In genomic region chr10:45594276-45595157, GRCh38 we compare ENCODE assay signal across 1 cellular context.
A peak's percentile ranks its signal among the peaks of the same experiment; 100 is the strongest.
TF ChIP-seq lines count a peak whose summit lies in the region.

No MANE protein-coding gene starts in this region.

TF ChIP-seq in WTC11, 78 proteins besides CTCF, POLR2A, EP300 and RAD21 (continued from another document):
- TF ChIP-seq PREB (CRISPR knock-in tag; IDR thresholded peaks at IDR 0.05; ENCODE audit: borderline replicate concordance) (no peak; the same call in 1 of the 2 replicates), HMGXB4 (CRISPR knock-in tag; IDR thresholded peaks at IDR 0.05) (peak; percentile 49; the same call in 1 of the 2 replicates), E2F1 (CRISPR knock-in tag; IDR thresholded peaks at IDR 0.05) (no peak), SP1 (CRISPR knock-in tag; conservative IDR thresholded peaks at IDR 0.05) (peak; percentile 94), CREB1 (CRISPR knock-in tag; IDR thresholded peaks at IDR 0.05) (no peak), FOXP4 (CRISPR knock-in tag; IDR thresholded peaks at IDR 0.05) (peak; percentile 94), ZNF512 (CRISPR knock-in tag; IDR thresholded peaks at IDR 0.05; ENCODE audit: borderline replicate concordance) (no peak), ZBTB43 (CRISPR knock-in tag; IDR thresholded peaks at IDR 0.05) (0 out of 2 replicates have a peak, but pooled peaks have one; percentile 51), TCF7 (CRISPR knock-in tag; IDR thresholded peaks at IDR 0.05; ENCODE audit: low read depth) (0 out of 2 replicates have a peak, but pooled peaks have one; percentile 55), FOXK1 (CRISPR knock-in tag; IDR thresholded peaks at IDR 0.05) (peak; percentile 100), CREM (CRISPR knock-in tag; IDR thresholded peaks at IDR 0.05) (no peak; the same call in 1 of the 2 replicates), ZNF121 (CRISPR knock-in tag; IDR thresholded peaks at IDR 0.05) (0 out of 2 replicates have a peak, but pooled peaks have one; percentile 44), IRF2 (CRISPR knock-in tag; IDR thresholded peaks at IDR 0.05; ENCODE audit: borderline replicate concordance, low read depth) (no peak), ZNF317 (CRISPR knock-in tag; IDR thresholded peaks at IDR 0.05; ENCODE audit: borderline replicate concordance, low read depth) (no peak)
- TF ChIP-seq, protein P1, sequence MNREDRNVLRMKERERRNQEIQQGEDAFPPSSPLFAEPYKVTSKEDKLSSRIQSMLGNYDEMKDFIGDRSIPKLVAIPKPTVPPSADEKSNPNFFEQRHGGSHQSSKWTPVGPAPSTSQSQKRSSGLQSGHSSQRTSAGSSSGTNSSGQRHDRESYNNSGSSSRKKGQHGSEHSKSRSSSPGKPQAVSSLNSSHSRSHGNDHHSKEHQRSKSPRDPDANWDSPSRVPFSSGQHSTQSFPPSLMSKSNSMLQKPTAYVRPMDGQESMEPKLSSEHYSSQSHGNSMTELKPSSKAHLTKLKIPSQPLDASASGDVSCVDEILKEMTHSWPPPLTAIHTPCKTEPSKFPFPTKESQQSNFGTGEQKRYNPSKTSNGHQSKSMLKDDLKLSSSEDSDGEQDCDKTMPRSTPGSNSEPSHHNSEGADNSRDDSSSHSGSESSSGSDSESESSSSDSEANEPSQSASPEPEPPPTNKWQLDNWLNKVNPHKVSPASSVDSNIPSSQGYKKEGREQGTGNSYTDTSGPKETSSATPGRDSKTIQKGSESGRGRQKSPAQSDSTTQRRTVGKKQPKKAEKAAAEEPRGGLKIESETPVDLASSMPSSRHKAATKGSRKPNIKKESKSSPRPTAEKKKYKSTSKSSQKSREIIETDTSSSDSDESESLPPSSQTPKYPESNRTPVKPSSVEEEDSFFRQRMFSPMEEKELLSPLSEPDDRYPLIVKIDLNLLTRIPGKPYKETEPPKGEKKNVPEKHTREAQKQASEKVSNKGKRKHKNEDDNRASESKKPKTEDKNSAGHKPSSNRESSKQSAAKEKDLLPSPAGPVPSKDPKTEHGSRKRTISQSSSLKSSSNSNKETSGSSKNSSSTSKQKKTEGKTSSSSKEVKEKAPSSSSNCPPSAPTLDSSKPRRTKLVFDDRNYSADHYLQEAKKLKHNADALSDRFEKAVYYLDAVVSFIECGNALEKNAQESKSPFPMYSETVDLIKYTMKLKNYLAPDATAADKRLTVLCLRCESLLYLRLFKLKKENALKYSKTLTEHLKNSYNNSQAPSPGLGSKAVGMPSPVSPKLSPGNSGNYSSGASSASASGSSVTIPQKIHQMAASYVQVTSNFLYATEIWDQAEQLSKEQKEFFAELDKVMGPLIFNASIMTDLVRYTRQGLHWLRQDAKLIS (CRISPR knock-in tag; IDR thresholded peaks at IDR 0.05; ENCODE audit: borderline replicate concordance), result no peak
- TF ChIP-seq, protein P2, sequence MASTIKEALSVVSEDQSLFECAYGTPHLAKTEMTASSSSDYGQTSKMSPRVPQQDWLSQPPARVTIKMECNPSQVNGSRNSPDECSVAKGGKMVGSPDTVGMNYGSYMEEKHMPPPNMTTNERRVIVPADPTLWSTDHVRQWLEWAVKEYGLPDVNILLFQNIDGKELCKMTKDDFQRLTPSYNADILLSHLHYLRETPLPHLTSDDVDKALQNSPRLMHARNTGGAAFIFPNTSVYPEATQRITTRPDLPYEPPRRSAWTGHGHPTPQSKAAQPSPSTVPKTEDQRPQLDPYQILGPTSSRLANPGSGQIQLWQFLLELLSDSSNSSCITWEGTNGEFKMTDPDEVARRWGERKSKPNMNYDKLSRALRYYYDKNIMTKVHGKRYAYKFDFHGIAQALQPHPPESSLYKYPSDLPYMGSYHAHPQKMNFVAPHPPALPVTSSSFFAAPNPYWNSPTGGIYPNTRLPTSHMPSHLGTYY (CRISPR knock-in tag; IDR thresholded peaks at IDR 0.05), result no peak
- TF ChIP-seq, protein P3, sequence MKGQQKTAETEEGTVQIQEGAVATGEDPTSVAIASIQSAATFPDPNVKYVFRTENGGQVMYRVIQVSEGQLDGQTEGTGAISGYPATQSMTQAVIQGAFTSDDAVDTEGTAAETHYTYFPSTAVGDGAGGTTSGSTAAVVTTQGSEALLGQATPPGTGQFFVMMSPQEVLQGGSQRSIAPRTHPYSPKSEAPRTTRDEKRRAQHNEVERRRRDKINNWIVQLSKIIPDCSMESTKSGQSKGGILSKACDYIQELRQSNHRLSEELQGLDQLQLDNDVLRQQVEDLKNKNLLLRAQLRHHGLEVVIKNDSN (CRISPR knock-in tag; IDR thresholded peaks at IDR 0.05), result peak; percentile 100
- TF ChIP-seq, protein P4, sequence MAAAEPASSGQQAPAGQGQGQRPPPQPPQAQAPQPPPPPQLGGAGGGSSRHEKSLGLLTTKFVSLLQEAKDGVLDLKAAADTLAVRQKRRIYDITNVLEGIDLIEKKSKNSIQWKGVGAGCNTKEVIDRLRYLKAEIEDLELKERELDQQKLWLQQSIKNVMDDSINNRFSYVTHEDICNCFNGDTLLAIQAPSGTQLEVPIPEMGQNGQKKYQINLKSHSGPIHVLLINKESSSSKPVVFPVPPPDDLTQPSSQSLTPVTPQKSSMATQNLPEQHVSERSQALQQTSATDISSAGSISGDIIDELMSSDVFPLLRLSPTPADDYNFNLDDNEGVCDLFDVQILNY (CRISPR knock-in tag; IDR thresholded peaks at IDR 0.05), result peak; percentile 83; the same call in 1 of the 2 replicates
- TF ChIP-seq, protein P5, sequence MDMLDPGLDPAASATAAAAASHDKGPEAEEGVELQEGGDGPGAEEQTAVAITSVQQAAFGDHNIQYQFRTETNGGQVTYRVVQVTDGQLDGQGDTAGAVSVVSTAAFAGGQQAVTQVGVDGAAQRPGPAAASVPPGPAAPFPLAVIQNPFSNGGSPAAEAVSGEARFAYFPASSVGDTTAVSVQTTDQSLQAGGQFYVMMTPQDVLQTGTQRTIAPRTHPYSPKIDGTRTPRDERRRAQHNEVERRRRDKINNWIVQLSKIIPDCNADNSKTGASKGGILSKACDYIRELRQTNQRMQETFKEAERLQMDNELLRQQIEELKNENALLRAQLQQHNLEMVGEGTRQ (CRISPR knock-in tag; IDR thresholded peaks at IDR 0.05), result peak; percentile 100
- TF ChIP-seq, protein P6, sequence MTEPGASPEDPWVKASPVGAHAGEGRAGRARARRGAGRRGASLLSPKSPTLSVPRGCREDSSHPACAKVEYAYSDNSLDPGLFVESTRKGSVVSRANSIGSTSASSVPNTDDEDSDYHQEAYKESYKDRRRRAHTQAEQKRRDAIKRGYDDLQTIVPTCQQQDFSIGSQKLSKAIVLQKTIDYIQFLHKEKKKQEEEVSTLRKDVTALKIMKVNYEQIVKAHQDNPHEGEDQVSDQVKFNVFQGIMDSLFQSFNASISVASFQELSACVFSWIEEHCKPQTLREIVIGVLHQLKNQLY (CRISPR knock-in tag; IDR thresholded peaks at IDR 0.05), result 0 out of 2 replicates have a peak, but pooled peaks have one; percentile 53
